Comparison of ENCODE assay signal across 16 cellular contexts in genomic region chr1:241799414-241799813, GRCh38.
"Had no signal": no experiment of that assay in that cellular context is flagged by ENCODE, and none has a peak within 500 bp of the region (broad histone marks: within the 10 kb centered on the region; RNA-seq: fewer than 3 reads in every experiment).

No MANE protein-coding gene starts in this region.

- DNase-seq: activated CD4-positive, alpha-beta T cell treated with anti-CD3 and anti-CD28 coated beads for 4 hours; foreskin melanocyte; head of caudate nucleus; mesendoderm; natural killer cell; retina; stimulated activated CD4-positive, alpha-beta T cell treated with anti-CD3 and anti-CD28 coated beads, Interleukin-15, amount 100 ng/mL, for 24 hours; stimulated activated CD4-positive, alpha-beta T cell treated with anti-CD3 and anti-CD28 coated beads, Interleukin-4, amount 100 ng/mL, for 1 hour; stimulated activated naive B cell treated with anti-CD40 and anti-IgM and Interleukin-4, amounts not matched to agents 10 μg/mL and 1 μg/mL and 100 μg/mL, for 72 hours; T-helper 17 cell; tibial artery had no signal

- H3K9me3 ChIP-seq: neutrophil, tibial artery had no signal

- H3K27me3 ChIP-seq: neutrophil, tibial artery had no signal

- H3K36me3 ChIP-seq: neutrophil, tibial artery had no signal

- H3K36me3 Mint-ChIP-seq: natural killer cell; stimulated activated naive B cell treated with anti-CD40 and anti-IgM and Interleukin-4, amounts not matched to agents 10 μg/mL and 1 μg/mL and 100 μg/mL, for 72 hours had no signal

- H3K4me1 Mint-ChIP-seq: natural killer cell; stimulated activated naive B cell treated with anti-CD40 and anti-IgM and Interleukin-4, amounts not matched to agents 10 μg/mL and 1 μg/mL and 100 μg/mL, for 72 hours; T-helper 17 cell had no signal

- H3K27ac Mint-ChIP-seq: activated T-helper 1 cell treated with anti-CD3 and anti-CD28 coated beads, Interleukin-12 subunit alpha, Interleukin-12 subunit beta, Interleukin-2, Interleukin-4 antibody, amounts not matched to agents 30 ng/mL and 10 ng/mL and 1 ng/mL, durations not matched to agents 14 hours and 24 hours and 36 hours; natural killer cell; stimulated activated naive B cell treated with anti-CD40 and anti-IgM and Interleukin-4, amounts not matched to agents 10 μg/mL and 1 μg/mL and 100 μg/mL, for 72 hours; T-helper 17 cell had no signal

- H3K27ac ChIP-seq: neutrophil, skin epidermis, tibial artery had no signal

- H3K4me3 ChIP-seq: skin epidermis, tibial artery had no signal

- H3K9me3 Mint-ChIP-seq: activated T-helper 1 cell treated with anti-CD3 and anti-CD28 coated beads, Interleukin-12 subunit alpha, Interleukin-12 subunit beta, Interleukin-2, Interleukin-4 antibody, amounts not matched to agents 30 ng/mL and 10 ng/mL and 1 ng/mL, durations not matched to agents 14 hours and 24 hours and 36 hours; natural killer cell; stimulated activated naive B cell treated with anti-CD40 and anti-IgM and Interleukin-4, amounts not matched to agents 10 μg/mL and 1 μg/mL and 100 μg/mL, for 72 hours had no signal

- H3K4me1 ChIP-seq: tibial artery had no signal

- H3K4me3 Mint-ChIP-seq: activated T-helper 1 cell treated with anti-CD3 and anti-CD28 coated beads, Interleukin-12 subunit alpha, Interleukin-12 subunit beta, Interleukin-2, Interleukin-4 antibody, amounts not matched to agents 30 ng/mL and 10 ng/mL and 1 ng/mL, durations not matched to agents 14 hours and 24 hours and 36 hours; natural killer cell; stimulated activated naive B cell treated with anti-CD40 and anti-IgM and Interleukin-4, amounts not matched to agents 10 μg/mL and 1 μg/mL and 100 μg/mL, for 72 hours; T-helper 17 cell had no signal

- ATAC-seq: natural killer cell; stimulated activated naive B cell treated with anti-CD40 and anti-IgM and Interleukin-4, amounts not matched to agents 10 μg/mL and 1 μg/mL and 100 μg/mL, for 72 hours; T-helper 17 cell had no signal

- FAIRE-seq: astrocyte, urothelium cell line had no signal
